In genomic region chr14:32630701-32631100, GRCh38 we compare ENCODE assay signal across 1 cellular context.
TF ChIP-seq lines count a peak whose summit lies in the region.

No MANE protein-coding gene starts in this region.

TF ChIP-seq in HepG2, 621 proteins besides CTCF, POLR2A, EP300 and RAD21 (continued from another document):
- TF ChIP-seq, protein P1, sequence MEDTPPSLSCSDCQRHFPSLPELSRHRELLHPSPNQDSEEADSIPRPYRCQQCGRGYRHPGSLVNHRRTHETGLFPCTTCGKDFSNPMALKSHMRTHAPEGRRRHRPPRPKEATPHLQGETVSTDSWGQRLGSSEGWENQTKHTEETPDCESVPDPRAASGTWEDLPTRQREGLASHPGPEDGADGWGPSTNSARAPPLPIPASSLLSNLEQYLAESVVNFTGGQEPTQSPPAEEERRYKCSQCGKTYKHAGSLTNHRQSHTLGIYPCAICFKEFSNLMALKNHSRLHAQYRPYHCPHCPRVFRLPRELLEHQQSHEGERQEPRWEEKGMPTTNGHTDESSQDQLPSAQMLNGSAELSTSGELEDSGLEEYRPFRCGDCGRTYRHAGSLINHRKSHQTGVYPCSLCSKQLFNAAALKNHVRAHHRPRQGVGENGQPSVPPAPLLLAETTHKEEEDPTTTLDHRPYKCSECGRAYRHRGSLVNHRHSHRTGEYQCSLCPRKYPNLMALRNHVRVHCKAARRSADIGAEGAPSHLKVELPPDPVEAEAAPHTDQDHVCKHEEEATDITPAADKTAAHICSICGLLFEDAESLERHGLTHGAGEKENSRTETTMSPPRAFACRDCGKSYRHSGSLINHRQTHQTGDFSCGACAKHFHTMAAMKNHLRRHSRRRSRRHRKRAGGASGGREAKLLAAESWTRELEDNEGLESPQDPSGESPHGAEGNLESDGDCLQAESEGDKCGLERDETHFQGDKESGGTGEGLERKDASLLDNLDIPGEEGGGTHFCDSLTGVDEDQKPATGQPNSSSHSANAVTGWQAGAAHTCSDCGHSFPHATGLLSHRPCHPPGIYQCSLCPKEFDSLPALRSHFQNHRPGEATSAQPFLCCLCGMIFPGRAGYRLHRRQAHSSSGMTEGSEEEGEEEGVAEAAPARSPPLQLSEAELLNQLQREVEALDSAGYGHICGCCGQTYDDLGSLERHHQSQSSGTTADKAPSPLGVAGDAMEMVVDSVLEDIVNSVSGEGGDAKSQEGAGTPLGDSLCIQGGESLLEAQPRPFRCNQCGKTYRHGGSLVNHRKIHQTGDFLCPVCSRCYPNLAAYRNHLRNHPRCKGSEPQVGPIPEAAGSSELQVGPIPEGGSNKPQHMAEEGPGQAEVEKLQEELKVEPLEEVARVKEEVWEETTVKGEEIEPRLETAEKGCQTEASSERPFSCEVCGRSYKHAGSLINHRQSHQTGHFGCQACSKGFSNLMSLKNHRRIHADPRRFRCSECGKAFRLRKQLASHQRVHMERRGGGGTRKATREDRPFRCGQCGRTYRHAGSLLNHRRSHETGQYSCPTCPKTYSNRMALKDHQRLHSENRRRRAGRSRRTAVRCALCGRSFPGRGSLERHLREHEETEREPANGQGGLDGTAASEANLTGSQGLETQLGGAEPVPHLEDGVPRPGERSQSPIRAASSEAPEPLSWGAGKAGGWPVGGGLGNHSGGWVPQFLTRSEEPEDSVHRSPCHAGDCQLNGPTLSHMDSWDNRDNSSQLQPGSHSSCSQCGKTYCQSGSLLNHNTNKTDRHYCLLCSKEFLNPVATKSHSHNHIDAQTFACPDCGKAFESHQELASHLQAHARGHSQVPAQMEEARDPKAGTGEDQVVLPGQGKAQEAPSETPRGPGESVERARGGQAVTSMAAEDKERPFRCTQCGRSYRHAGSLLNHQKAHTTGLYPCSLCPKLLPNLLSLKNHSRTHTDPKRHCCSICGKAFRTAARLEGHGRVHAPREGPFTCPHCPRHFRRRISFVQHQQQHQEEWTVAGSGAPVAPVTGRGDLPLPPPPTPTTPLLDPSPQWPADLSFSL (CRISPR knock-in tag; IDR thresholded peaks at IDR 0.05): no peak
